12 cellular contexts compared by ENCODE assay signal in the genomic region with DNA sequence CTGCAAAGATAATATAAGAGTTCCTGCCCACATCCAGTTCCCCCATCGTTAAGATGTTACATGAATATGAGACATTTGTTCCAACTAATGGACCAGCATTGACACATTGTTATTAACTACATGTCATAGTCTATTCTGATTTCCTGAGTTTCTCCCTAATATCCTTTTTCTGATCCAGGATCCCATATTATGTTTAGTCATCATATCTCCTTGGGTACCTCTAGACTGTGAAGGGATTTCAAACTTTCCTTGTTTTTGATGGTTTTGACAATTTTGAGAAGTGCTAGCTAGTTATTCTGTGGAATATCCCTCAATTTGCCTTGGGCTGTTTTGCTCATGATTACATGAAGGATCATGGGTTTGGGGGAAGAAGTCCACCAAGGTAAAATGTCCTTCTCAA. TPM values are rescaled to one million over a fixed set of nuclear protein-coding genes. Genes with fewer than 3 reads are reported as not detected.
"Had no signal": no experiment of that assay in that cellular context is flagged by ENCODE, and none has a peak within 500 bp of the region (broad histone marks: within the 10 kb centered on the region; RNA-seq: fewer than 3 reads in every experiment).

No MANE protein-coding gene starts in this region.

- H3K27ac ChIP-seq: GM23248 had no signal

- H3K9me3 ChIP-seq: HAP-1 had no signal

- H2AFZ ChIP-seq: GM23248, GM23338 had no signal

- H3K4me1 Mint-ChIP-seq: GM23338 had no signal

- H3K27ac Mint-ChIP-seq: GM23338, H9, HFFc6 had no signal

- H3K9me3 Mint-ChIP-seq: H9 had no signal

- H3K4me2 ChIP-seq: GM23338 had no signal

- H3K4me3 Mint-ChIP-seq: GM23338, H9, HFFc6 had no signal

- H3K9ac ChIP-seq: GM23248 had no signal

- DNase-seq: GM23248, GOT3, H7, H9, HCEC 1CT, HFFc6 had no signal

- H3K4me3 ChIP-seq: GM23248, GM23338, HAP-1 had no signal

- ATAC-seq: GM23338, HCT116 had no signal

- H3K4me1 ChIP-seq: HAP-1 had no signal

- FAIRE-seq: H1, H54 had no signal

- H3K36me3 ChIP-seq: HAP-1 had no signal

RNA-seq across cellular contexts. Expression of a gene that starts 42.4 kb away (rescaled TPM):
- total RNA-seq: GM23248, GM23338, H1, H4, H7, H9, HFFc6 had no signal
- polyA plus RNA-seq: GM23248, GM23338 had no signal
